Comparison of ENCODE assay signal across 15 cellular contexts in genomic region chr4:98963538-98964433, GRCh38. TPM values are rescaled to one million over a fixed set of nuclear protein-coding genes. Genes with fewer than 3 reads are reported as not detected.
DNase-seq lines count a peak whose midpoint lies in the region; ATAC-seq and TF ChIP-seq lines count a peak whose summit lies in the region.
"Had no signal": no experiment of that assay in that cellular context is flagged by ENCODE, and none has a peak within 500 bp of the region (broad histone marks: within the 10 kb centered on the region; RNA-seq: fewer than 3 reads in every experiment).

No MANE protein-coding gene starts in this region.

- no peak for TF ChIP-seq CTCF in fibroblast of mammary gland (conservative IDR thresholded peaks at IDR 0.05; ENCODE audit: control insufficient read depth, insufficient read depth, low read depth, low read length)

- intact Hi-C loops in activated CD4-positive, alpha-beta T cell treated with anti-CD3 and anti-CD28 coated beads for 36 hours (cut with DNase I, micrococcal nuclease), result no loop called here
- intact Hi-C loops in activated T-helper 1 cell treated with anti-CD3 and anti-CD28 coated beads, Interleukin-12 subunit alpha, Interleukin-12 subunit beta, Interleukin-2, Interleukin-4 antibody, amounts not matched to agents 30 ng/mL and 10 ng/mL and 1 ng/mL, durations not matched to agents 14 hours and 24 hours and 36 hours (cut with micrococcal nuclease), result no loop called here

- no peak overlapping the region for H3K4me3 Mint-ChIP-seq in activated CD4-positive, alpha-beta T cell treated with anti-CD3 and anti-CD28 coated beads for 36 hours
- H3K4me3 Mint-ChIP-seq in activated CD4-positive, alpha-beta T cell treated with anti-CD3 and anti-CD28 coated beads, Interleukin-2, amount 10 ng/mL, durations not matched to agents 7 days and 5 days, result no peak overlapping the region
- no peak overlapping the region for H3K4me3 Mint-ChIP-seq in activated T-helper 1 cell treated with anti-CD3 and anti-CD28 coated beads, Interleukin-12 subunit alpha, Interleukin-12 subunit beta, Interleukin-2, Interleukin-4 antibody, amounts not matched to agents 30 ng/mL and 10 ng/mL and 1 ng/mL, durations not matched to agents 14 hours and 24 hours and 36 hours
- H3K4me3 Mint-ChIP-seq: activated naive CD8-positive, alpha-beta T cell; CD4-positive, alpha-beta T cell; T-helper 17 cell had no signal

- H3K27ac Mint-ChIP-seq in activated CD4-positive, alpha-beta T cell treated with anti-CD3 and anti-CD28 coated beads for 36 hours, result peak overlapping the region; percentile 15
- no peak overlapping the region for H3K27ac Mint-ChIP-seq in activated CD4-positive, alpha-beta T cell treated with anti-CD3 and anti-CD28 coated beads, Interleukin-2, amount 10 ng/mL, durations not matched to agents 7 days and 5 days
- peak overlapping the region; percentile 20 for H3K27ac Mint-ChIP-seq in activated T-helper 1 cell treated with anti-CD3 and anti-CD28 coated beads, Interleukin-12 subunit alpha, Interleukin-12 subunit beta, Interleukin-2, Interleukin-4 antibody, amounts not matched to agents 30 ng/mL and 10 ng/mL and 1 ng/mL, durations not matched to agents 14 hours and 24 hours and 36 hours
- H3K27ac Mint-ChIP-seq: activated naive CD8-positive, alpha-beta T cell; CD4-positive, alpha-beta T cell; T-helper 17 cell had no signal

- H3K4me1 Mint-ChIP-seq in activated CD4-positive, alpha-beta T cell treated with anti-CD3 and anti-CD28 coated beads for 36 hours, result peaks cover 2% of the 10 kb centered on the region
- no peaks in the 10 kb centered on the region for H3K4me1 Mint-ChIP-seq in activated CD4-positive, alpha-beta T cell treated with anti-CD3 and anti-CD28 coated beads, Interleukin-2, amount 10 ng/mL, durations not matched to agents 7 days and 5 days
- H3K4me1 Mint-ChIP-seq in activated T-helper 1 cell treated with anti-CD3 and anti-CD28 coated beads, Interleukin-12 subunit alpha, Interleukin-12 subunit beta, Interleukin-2, Interleukin-4 antibody, amounts not matched to agents 30 ng/mL and 10 ng/mL and 1 ng/mL, durations not matched to agents 14 hours and 24 hours and 36 hours (ENCODE audit: low read depth), result peaks cover 8% of the 10 kb centered on the region
- H3K4me1 Mint-ChIP-seq: T-helper 17 cell had no signal

- H3K27me3 Mint-ChIP-seq in activated CD4-positive, alpha-beta T cell treated with anti-CD3 and anti-CD28 coated beads for 36 hours, result no peaks in the 10 kb centered on the region
- H3K27me3 Mint-ChIP-seq in activated CD4-positive, alpha-beta T cell treated with anti-CD3 and anti-CD28 coated beads, Interleukin-2, amount 10 ng/mL, durations not matched to agents 7 days and 5 days, result peaks cover 2% of the 10 kb centered on the region
- H3K27me3 Mint-ChIP-seq in activated T-helper 1 cell treated with anti-CD3 and anti-CD28 coated beads, Interleukin-12 subunit alpha, Interleukin-12 subunit beta, Interleukin-2, Interleukin-4 antibody, amounts not matched to agents 30 ng/mL and 10 ng/mL and 1 ng/mL, durations not matched to agents 14 hours and 24 hours and 36 hours (ENCODE audit: insufficient read depth), result peaks cover 6% of the 10 kb centered on the region
- H3K27me3 Mint-ChIP-seq: CD4-positive, alpha-beta T cell had no signal

- POLR2A ChIA-PET in activated CD4-positive, alpha-beta T cell treated with anti-CD3 and anti-CD28 coated beads for 36 hours (lab: Charles Lee), result interaction anchor here (0.6 kb wide), 1 partner anchor 58 kb away, joined by 3 read pairs; no protein-coding TSS in a partner anchor
- POLR2A ChIA-PET in activated CD4-positive, alpha-beta T cell treated with anti-CD3 and anti-CD28 coated beads, Interleukin-2, amount 10 ng/mL, durations not matched to agents 7 days and 5 days (lab: Charles Lee), result no interaction called here

- no peak for DNase-seq in activated CD4-positive, alpha-beta T cell treated with anti-CD3 and anti-CD28 coated beads for 36 hours
- no peak for DNase-seq in activated CD4-positive, alpha-beta T cell treated with anti-CD3 and anti-CD28 coated beads, Interleukin-2, amount 10 ng/mL, durations not matched to agents 7 days and 5 days
- DNase-seq in activated T-helper 1 cell treated with anti-CD3 and anti-CD28 coated beads, Interleukin-12 subunit alpha, Interleukin-12 subunit beta, Interleukin-2, Interleukin-4 antibody, amounts not matched to agents 30 ng/mL and 10 ng/mL and 1 ng/mL, durations not matched to agents 14 hours and 24 hours and 36 hours (ENCODE audit: low spot score), result no peak
- DNase-seq in fibroblast of mammary gland (ENCODE audit: low read depth), result peak; percentile 59
- peak; percentile 42 for DNase-seq in stromal cell of bone marrow (ENCODE audit: low read depth)
- no peak for DNase-seq in NCI-H1048 (lab: John Stamatoyannopoulos, UW)
- DNase-seq in COLO668 (lab: John Stamatoyannopoulos, UW; ENCODE audit: unreplicated experiment), result no peak
- DNase-seq: 8988T; CD4-positive, alpha-beta T cell; heart right ventricle; NCI-H2107; NCI-H82; T-helper 17 cell had no signal

- no peak for ATAC-seq in activated CD4-positive, alpha-beta T cell treated with anti-CD3 and anti-CD28 coated beads for 36 hours
- no peak for ATAC-seq in GM19328 (IDR thresholded peaks at IDR 0.05; ENCODE audit: unreplicated experiment)
- ATAC-seq: heart right ventricle, T-helper 17 cell had no signal

- H3K36me3 Mint-ChIP-seq in activated CD4-positive, alpha-beta T cell treated with anti-CD3 and anti-CD28 coated beads for 36 hours (ENCODE audit: low read depth), result no peaks in the 10 kb centered on the region
- no peaks in the 10 kb centered on the region for H3K36me3 Mint-ChIP-seq in activated CD4-positive, alpha-beta T cell treated with anti-CD3 and anti-CD28 coated beads, Interleukin-2, amount 10 ng/mL, durations not matched to agents 7 days and 5 days (ENCODE audit: low read depth)
- no peaks in the 10 kb centered on the region for H3K36me3 Mint-ChIP-seq in activated T-helper 1 cell treated with anti-CD3 and anti-CD28 coated beads, Interleukin-12 subunit alpha, Interleukin-12 subunit beta, Interleukin-2, Interleukin-4 antibody, amounts not matched to agents 30 ng/mL and 10 ng/mL and 1 ng/mL, durations not matched to agents 14 hours and 24 hours and 36 hours (ENCODE audit: low read depth)
- H3K36me3 Mint-ChIP-seq: activated naive CD8-positive, alpha-beta T cell had no signal

- CTCF ChIA-PET in activated CD4-positive, alpha-beta T cell treated with anti-CD3 and anti-CD28 coated beads for 36 hours (lab: Charles Lee), result no interaction called here
- CTCF ChIA-PET in activated CD4-positive, alpha-beta T cell treated with anti-CD3 and anti-CD28 coated beads, Interleukin-2, amount 10 ng/mL, durations not matched to agents 7 days and 5 days (lab: Charles Lee), result interaction anchor here (1.6 kb wide), 1 partner anchor 31 kb away, joined by 3 read pairs; no protein-coding TSS in a partner anchor

- H3K4me3 ChIP-seq in fibroblast of mammary gland (ENCODE audit: control insufficient read depth, low read depth, low read length), result no peak overlapping the region
- H3K4me3 ChIP-seq: heart right ventricle had no signal

- no peaks in the 10 kb centered on the region for H3K9me3 Mint-ChIP-seq in activated CD4-positive, alpha-beta T cell treated with anti-CD3 and anti-CD28 coated beads for 36 hours (ENCODE audit: low read depth)
- no peaks in the 10 kb centered on the region for H3K9me3 Mint-ChIP-seq in activated CD4-positive, alpha-beta T cell treated with anti-CD3 and anti-CD28 coated beads, Interleukin-2, amount 10 ng/mL, durations not matched to agents 7 days and 5 days
- no peaks in the 10 kb centered on the region for H3K9me3 Mint-ChIP-seq in activated T-helper 1 cell treated with anti-CD3 and anti-CD28 coated beads, Interleukin-12 subunit alpha, Interleukin-12 subunit beta, Interleukin-2, Interleukin-4 antibody, amounts not matched to agents 30 ng/mL and 10 ng/mL and 1 ng/mL, durations not matched to agents 14 hours and 24 hours and 36 hours
- H3K9me3 Mint-ChIP-seq: CD4-positive, alpha-beta T cell had no signal

RNA-seq across cellular contexts. Expression of gene METAP1, which starts 31.7 kb away (rescaled TPM):
- 10 to 100 TPM; 67.9 to 75.2 TPM for total RNA-seq in activated CD4-positive, alpha-beta T cell treated with anti-CD3 and anti-CD28 coated beads for 36 hours
- total RNA-seq in activated CD4-positive, alpha-beta T cell treated with anti-CD3 and anti-CD28 coated beads, Interleukin-2, amount 10 ng/mL, durations not matched to agents 7 days and 5 days, result 10 to 100 TPM; 49.2 to 59.7 TPM
- total RNA-seq in activated T-helper 1 cell treated with anti-CD3 and anti-CD28 coated beads, Interleukin-12 subunit alpha, Interleukin-12 subunit beta, Interleukin-2, Interleukin-4 antibody, amounts not matched to agents 30 ng/mL and 10 ng/mL and 1 ng/mL, durations not matched to agents 14 hours and 24 hours and 36 hours, result 58.1 and 61.3 TPM in 2 replicates

RNA-seq across cellular contexts. Expression of gene EIF4E, which starts 34.9 kb away (rescaled TPM):
- total RNA-seq in activated CD4-positive, alpha-beta T cell treated with anti-CD3 and anti-CD28 coated beads for 36 hours, result 100 to 1,000 TPM; 132 to 149 TPM
- total RNA-seq in activated CD4-positive, alpha-beta T cell treated with anti-CD3 and anti-CD28 coated beads, Interleukin-2, amount 10 ng/mL, durations not matched to agents 7 days and 5 days, result 100 to 1,000 TPM in 1 of 2 experiments, 10 to 100 TPM in 1; 83.7 to 101 TPM
- total RNA-seq in activated T-helper 1 cell treated with anti-CD3 and anti-CD28 coated beads, Interleukin-12 subunit alpha, Interleukin-12 subunit beta, Interleukin-2, Interleukin-4 antibody, amounts not matched to agents 30 ng/mL and 10 ng/mL and 1 ng/mL, durations not matched to agents 14 hours and 24 hours and 36 hours, result 137 and 147 TPM in 2 replicates

Comparison
In these comparisons a context has a peak if more than half of its experiments do, and no peak if none do; other contexts are left out.
1. DNase-seq: peak in fibroblast of mammary gland (single experiment) and stromal cell of bone marrow (single experiment); none in activated CD4-positive, alpha-beta T cell treated with anti-CD3 and anti-CD28 coated beads for 36 hours (single experiment), activated CD4-positive, alpha-beta T cell treated with anti-CD3 and anti-CD28 coated beads, Interleukin-2, amount 10 ng/mL, durations not matched to agents 7 days and 5 days (single experiment), activated T-helper 1 cell treated with anti-CD3 and anti-CD28 coated beads, Interleukin-12 subunit alpha, Interleukin-12 subunit beta, Interleukin-2, Interleukin-4 antibody, amounts not matched to agents 30 ng/mL and 10 ng/mL and 1 ng/mL, durations not matched to agents 14 hours and 24 hours and 36 hours (single experiment), NCI-H1048 (single experiment) and COLO668 (single experiment).